Comparison of ENCODE assay signal across 21 cellular contexts in the genomic region with DNA sequence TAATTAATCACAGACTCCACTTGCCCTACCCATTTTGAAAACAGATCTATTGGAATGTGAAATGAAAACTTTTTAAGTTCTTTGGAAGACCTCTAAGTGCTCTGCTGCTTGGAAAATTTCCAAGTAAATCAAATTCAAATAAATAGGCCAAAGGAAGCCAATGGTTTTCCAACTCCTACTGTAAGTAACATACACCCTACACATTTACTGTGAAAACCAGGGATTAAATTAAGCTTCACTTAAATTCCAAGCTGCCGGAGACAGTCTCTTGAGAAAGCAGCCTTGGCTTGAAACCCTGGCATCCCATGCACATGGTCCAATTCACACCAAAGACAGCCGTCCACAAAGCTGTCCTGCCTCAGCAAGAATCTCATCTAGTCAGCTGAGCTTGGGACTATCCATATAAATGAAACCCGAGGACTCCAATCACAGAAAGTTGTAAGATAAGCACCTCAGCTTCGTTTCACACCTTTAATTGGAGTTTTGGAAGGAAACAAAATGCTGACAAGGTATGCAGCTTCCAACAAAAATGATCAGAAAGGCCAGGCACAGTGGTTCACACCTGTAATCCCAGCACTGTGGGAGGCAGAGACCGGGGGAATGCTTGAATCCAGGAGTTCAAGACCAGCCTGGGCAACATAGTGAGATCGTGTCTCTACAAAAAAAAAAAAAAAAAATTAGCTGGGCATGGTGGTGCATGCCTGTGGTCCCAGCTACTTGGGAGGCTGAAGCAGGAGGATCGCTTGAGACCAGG.
DNase-seq lines count a peak whose midpoint lies in the region; ATAC-seq, FAIRE-seq and TF ChIP-seq lines count a peak whose summit lies in the region.
"Had no signal": no experiment of that assay in that cellular context is flagged by ENCODE, and none has a peak within 500 bp of the region (broad histone marks: within the 10 kb centered on the region; RNA-seq: fewer than 3 reads in every experiment).

No MANE protein-coding gene starts in this region.

- H2AFZ ChIP-seq in GM23338 = no peak overlapping the region
- H2AFZ ChIP-seq in keratinocyte (ENCODE audit: control insufficient read depth, low read length) = no peak overlapping the region
- H2AFZ ChIP-seq in smooth muscle cell (ENCODE audit: low read depth) = no peak overlapping the region
- H2AFZ ChIP-seq: neural progenitor cell had no signal

- no peak for ATAC-seq in GM23338
- no peak for ATAC-seq in HG02642 (IDR thresholded peaks at IDR 0.05; ENCODE audit: poor library complexity, unreplicated experiment)
- no peak for ATAC-seq in stimulated activated effector memory CD8-positive, alpha-beta T cell treated with anti-CD3 and anti-CD28 coated beads, Interleukin-12 subunit alpha, Interleukin-12 subunit beta, amount 100 ng/mL, for 72 hours
- ATAC-seq: activated CD8-positive, alpha-beta memory T cell treated with anti-CD3 and anti-CD28 coated beads, Interleukin-2, amount 10 ng/mL, durations not matched to agents 7 days and 5 days; Panc1 had no signal

- no peak overlapping the region for H3K4me3 Mint-ChIP-seq in GM23338
- no peak overlapping the region for H3K4me3 Mint-ChIP-seq in stimulated activated effector memory CD8-positive, alpha-beta T cell treated with anti-CD3 and anti-CD28 coated beads, Interleukin-12 subunit alpha, Interleukin-12 subunit beta, amount 100 ng/mL, for 72 hours
- H3K4me3 Mint-ChIP-seq: activated CD8-positive, alpha-beta memory T cell treated with anti-CD3 and anti-CD28 coated beads, Interleukin-2, amount 10 ng/mL, durations not matched to agents 7 days and 5 days; neural progenitor cell had no signal

- peaks cover 35% of the 10 kb centered on the region for H3K4me1 Mint-ChIP-seq in GM23338
- H3K4me1 Mint-ChIP-seq in stimulated activated effector memory CD8-positive, alpha-beta T cell treated with anti-CD3 and anti-CD28 coated beads, Interleukin-12 subunit alpha, Interleukin-12 subunit beta, amount 100 ng/mL, for 72 hours = no peaks in the 10 kb centered on the region
- H3K4me1 Mint-ChIP-seq: activated CD8-positive, alpha-beta memory T cell treated with anti-CD3 and anti-CD28 coated beads, Interleukin-2, amount 10 ng/mL, durations not matched to agents 7 days and 5 days; neural progenitor cell had no signal

- peak overlapping the region; percentile 43 for H3K27ac Mint-ChIP-seq in GM23338
- no peak overlapping the region for H3K27ac Mint-ChIP-seq in stimulated activated effector memory CD8-positive, alpha-beta T cell treated with anti-CD3 and anti-CD28 coated beads, Interleukin-12 subunit alpha, Interleukin-12 subunit beta, amount 100 ng/mL, for 72 hours
- H3K27ac Mint-ChIP-seq: activated CD8-positive, alpha-beta memory T cell treated with anti-CD3 and anti-CD28 coated beads, Interleukin-2, amount 10 ng/mL, durations not matched to agents 7 days and 5 days; activated T-helper 2 cell treated with anti-CD3 and anti-CD28 coated beads, Interferon-gamma antibody, Interleukin-2, Interleukin-4, amounts not matched to agents 10 μg/mL and 5 μg/mL and 100 μg/mL, durations not matched to agents 14 hours and 24 hours and 36 hours; neural progenitor cell had no signal

- H3K9me2 ChIP-seq in GM23338 (ENCODE audit: insufficient read depth) = no peaks in the 10 kb centered on the region

- TF ChIP-seq CTCF in GM23338 (conservative IDR thresholded peaks at IDR 0.05; ENCODE audit: low read depth in 2 of 2) (no peak), keratinocyte (optimal IDR thresholded peaks at IDR 0.05 in 1 of 3, IDR thresholded peaks at IDR 0.05 in 1 of 3, conservative IDR thresholded peaks at IDR 0.05 in 1 of 3; ENCODE audit: extremely low read depth in 1 of 3, insufficient read depth in 2 of 3, low read length in 3 of 3) (no peak), smooth muscle cell (IDR thresholded peaks at IDR 0.05; ENCODE audit: borderline replicate concordance, insufficient read depth, poor library complexity, severe bottlenecking) (no peak)

- WGBS in smooth muscle cell (ENCODE audit: low lambda C conversion rate) = 74% methylated on average over 7 of the region's 7 CpGs

- H3K27ac ChIP-seq in GM23338 (ENCODE audit: low read depth) (peak overlapping the region; percentile 75), keratinocyte (ENCODE audit: control insufficient read depth, insufficient read depth, low read length) (peak overlapping the region; percentile 77), smooth muscle cell (ENCODE audit: low read depth) (peak overlapping the region; percentile 60)
- H3K27ac ChIP-seq: neural progenitor cell had no signal

- no peaks in the 10 kb centered on the region for H3K9me1 ChIP-seq in keratinocyte (ENCODE audit: control insufficient read depth, extremely low read depth, insufficient read depth, low read length)

- H3K27me3 ChIP-seq in GM23338 (ENCODE audit: insufficient read depth) (no peaks in the 10 kb centered on the region), adipocyte (replicated peaks; ENCODE audit: control insufficient read depth, insufficient read depth, low read length) (no peaks in the 10 kb centered on the region), keratinocyte (ENCODE audit: control insufficient read depth, extremely low read depth, insufficient read depth, low read length) (no peaks in the 10 kb centered on the region), smooth muscle cell (ENCODE audit: low read depth) (no peaks in the 10 kb centered on the region)
- H3K27me3 ChIP-seq: neural progenitor cell had no signal

- no peak overlapping the region for H3K9ac ChIP-seq in adipocyte (ENCODE audit: low read length)
- no peak overlapping the region for H3K9ac ChIP-seq in keratinocyte (ENCODE audit: control insufficient read depth, extremely low read depth, insufficient read depth, low read length)
- H3K9ac ChIP-seq in smooth muscle cell (ENCODE audit: low read depth) = no peak overlapping the region
- H3K9ac ChIP-seq: neural progenitor cell had no signal

- no peaks in the 10 kb centered on the region for H3K27me3 Mint-ChIP-seq in GM23338 (ENCODE audit: insufficient read depth, low read depth, poor library complexity)
- H3K27me3 Mint-ChIP-seq: activated CD8-positive, alpha-beta memory T cell treated with anti-CD3 and anti-CD28 coated beads, Interleukin-2, amount 10 ng/mL, durations not matched to agents 7 days and 5 days had no signal

- no peaks in the 10 kb centered on the region for H3K9me3 Mint-ChIP-seq in GM23338
- no peaks in the 10 kb centered on the region for H3K9me3 Mint-ChIP-seq in stimulated activated effector memory CD8-positive, alpha-beta T cell treated with anti-CD3 and anti-CD28 coated beads, Interleukin-12 subunit alpha, Interleukin-12 subunit beta, amount 100 ng/mL, for 72 hours
- H3K9me3 Mint-ChIP-seq: activated T-helper 2 cell treated with anti-CD3 and anti-CD28 coated beads, Interferon-gamma antibody, Interleukin-2, Interleukin-4, amounts not matched to agents 10 μg/mL and 5 μg/mL and 100 μg/mL, durations not matched to agents 14 hours and 24 hours and 36 hours; neural progenitor cell had no signal

- H3K79me2 ChIP-seq in GM23338 (replicated peaks; ENCODE audit: insufficient read depth) (peaks cover 19% of the 10 kb centered on the region; the same call in 1 of the 2 replicates), keratinocyte (ENCODE audit: control insufficient read depth, insufficient read depth, low read length) (peaks cover 69% of the 10 kb centered on the region), smooth muscle cell (ENCODE audit: low read depth) (peaks cover 59% of the 10 kb centered on the region)

- H3K36me3 Mint-ChIP-seq in GM23338 (ENCODE audit: low read depth) = no peaks in the 10 kb centered on the region
- no peaks in the 10 kb centered on the region for H3K36me3 Mint-ChIP-seq in stimulated activated effector memory CD8-positive, alpha-beta T cell treated with anti-CD3 and anti-CD28 coated beads, Interleukin-12 subunit alpha, Interleukin-12 subunit beta, amount 100 ng/mL, for 72 hours
- H3K36me3 Mint-ChIP-seq: activated CD8-positive, alpha-beta memory T cell treated with anti-CD3 and anti-CD28 coated beads, Interleukin-2, amount 10 ng/mL, durations not matched to agents 7 days and 5 days; neural progenitor cell had no signal

- dilution Hi-C loops in keratinocyte (cut with MboI; ENCODE audit: extremely low pct_ligation_motif_present, low sequenced_read_pairs) = no loop called here

- H3F3A ChIP-seq in GM23338 (replicated peaks; ENCODE audit: low read depth) = no peaks in the 10 kb centered on the region
- H3F3A ChIP-seq in smooth muscle cell (ENCODE audit: low read depth) = peaks cover 6% of the 10 kb centered on the region

- DNase-seq in GM23338 (ENCODE audit: low spot score) = no peak
- DNase-seq in adipocyte (ENCODE audit: low read depth) = peak; percentile 57
- DNase-seq in keratinocyte (ENCODE audit: low read depth, low spot score) = no peak
- DNase-seq in smooth muscle cell (lab: John Stamatoyannopoulos, UW; ENCODE audit: unreplicated experiment) = no peak
- DNase-seq in medulla oblongata (ENCODE audit: extremely low spot score) = no peak
- no peak for DNase-seq in stimulated activated effector memory CD8-positive, alpha-beta T cell treated with anti-CD3 and anti-CD28 coated beads, Interleukin-12 subunit alpha, Interleukin-12 subunit beta, amount 100 ng/mL, for 72 hours (ENCODE audit: low spot score in 2 of 2)
- no peak for DNase-seq in activated CD8-positive, alpha-beta memory T cell treated with anti-CD3 and anti-CD28 coated beads, Interleukin-2, amount 50 U/mL, for 48 hours
- DNase-seq: activated CD4-positive, alpha-beta T cell treated with anti-CD3 and anti-CD28 coated beads for 1 hour; activated CD8-positive, alpha-beta memory T cell treated with anti-CD3 and anti-CD28 coated beads, Interleukin-2, amount 10 ng/mL, durations not matched to agents 7 days and 5 days; dermis blood vessel endothelial cell; erythroblast; NCI-H146; NCI-H82; stimulated activated naive CD4-positive, alpha-beta T cell; T1000 had no signal

- H3K4me2 ChIP-seq in GM23338 (0 out of 2 replicates have a peak overlapping the region, but pooled peaks have one; percentile 3), keratinocyte (ENCODE audit: control insufficient read depth, extremely low read depth, insufficient read depth, low read depth, low read length) (peak overlapping the region; percentile 59), smooth muscle cell (peak overlapping the region; percentile 1)

- H3K36me3 ChIP-seq in GM23338 (ENCODE audit: insufficient read depth) (no peaks in the 10 kb centered on the region), adipocyte (ENCODE audit: control insufficient read depth, insufficient read depth, low read length, severe bottlenecking) (no peaks in the 10 kb centered on the region), keratinocyte (ENCODE audit: control insufficient read depth in 2 of 2, extremely low read depth in 1 of 2, insufficient read depth in 2 of 2, low read length in 2 of 2) (peaks cover 0 to 1% of the 10 kb centered on the region in 2 experiments), smooth muscle cell (ENCODE audit: low read depth) (no peaks in the 10 kb centered on the region)
- H3K36me3 ChIP-seq: neural progenitor cell had no signal

- H4K20me1 ChIP-seq in GM23338 (replicated peaks; ENCODE audit: insufficient read depth) = no peaks in the 10 kb centered on the region
- no peaks in the 10 kb centered on the region for H4K20me1 ChIP-seq in keratinocyte (ENCODE audit: control insufficient read depth, extremely low read depth, insufficient read depth, low read length)
- H4K20me1 ChIP-seq in smooth muscle cell (ENCODE audit: low read depth) = no peaks in the 10 kb centered on the region

- no peak overlapping the region for H3K4me3 ChIP-seq in GM23338
- H3K4me3 ChIP-seq in adipocyte (ENCODE audit: low read length) = no peak overlapping the region
- H3K4me3 ChIP-seq in keratinocyte (ENCODE audit: control insufficient read depth in 2 of 3, extremely low read depth in 1 of 3, insufficient read depth in 2 of 3, low read depth in 1 of 3, low read length in 3 of 3) = no peak overlapping the region
- H3K4me3 ChIP-seq in smooth muscle cell = no peak overlapping the region
- H3K4me3 ChIP-seq: neural progenitor cell had no signal

- H3K4me1 ChIP-seq in GM23338 (ENCODE audit: insufficient read depth) = peaks cover 8% of the 10 kb centered on the region
- peaks cover 22% of the 10 kb centered on the region for H3K4me1 ChIP-seq in adipocyte (ENCODE audit: control insufficient read depth, insufficient read depth, low read length)
- peaks cover 33% of the 10 kb centered on the region for H3K4me1 ChIP-seq in keratinocyte (ENCODE audit: control insufficient read depth, extremely low read depth, insufficient read depth, low read length)
- peaks cover under 1% of the 10 kb centered on the region for H3K4me1 ChIP-seq in smooth muscle cell (ENCODE audit: low read depth)

- FAIRE-seq in keratinocyte (lab: Jason Lieb, UNC) = no peak
- FAIRE-seq: bronchial epithelial cell, urothelium cell line had no signal

- H3K9me3 ChIP-seq in adipocyte (ENCODE audit: control insufficient read depth, low read length) = no peaks in the 10 kb centered on the region
- no peaks in the 10 kb centered on the region for H3K9me3 ChIP-seq in keratinocyte (ENCODE audit: control insufficient read depth, low read depth, low read length)
- H3K9me3 ChIP-seq in smooth muscle cell (replicated peaks; ENCODE audit: low read depth) = no peaks in the 10 kb centered on the region

Comparison
In these comparisons a context has a peak if more than half of its experiments do, and no peak if none do; other contexts are left out.
1. H3K4me2 ChIP-seq: peak in every context shown above with its lines; median percentile 59 in keratinocyte; 3 in GM23338; 1 in smooth muscle cell.